In the genomic region with DNA sequence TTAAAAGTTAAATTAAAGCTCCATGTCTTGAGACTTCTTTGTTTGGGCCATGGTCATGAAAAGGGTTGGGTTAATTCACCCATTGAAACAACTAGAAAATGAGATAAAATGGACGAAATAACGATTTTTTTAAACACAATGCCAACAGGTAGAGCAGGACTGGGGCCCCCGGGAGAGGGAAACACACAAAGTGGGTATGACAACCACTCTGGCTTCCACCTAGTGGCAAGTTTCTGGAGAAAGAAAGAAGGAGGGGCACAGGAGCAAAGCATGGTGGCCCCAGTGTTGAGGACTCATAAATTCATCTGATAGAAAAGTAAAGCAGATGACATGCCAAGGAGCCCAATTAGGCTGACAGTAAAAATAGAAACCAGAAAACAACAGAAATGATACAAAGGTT, we compare ENCODE assay signal across 24 cellular contexts.
DNase-seq lines count a peak whose midpoint lies in the region; ATAC-seq and TF ChIP-seq lines count a peak whose summit lies in the region.
"Had no signal": no experiment of that assay in that cellular context is flagged by ENCODE, and none has a peak within 500 bp of the region (broad histone marks: within the 10 kb centered on the region; RNA-seq: fewer than 3 reads in every experiment).

No MANE protein-coding gene starts in this region.

- H3K9me2 ChIP-seq in Karpas-422 (replicated peaks; ENCODE audit: insufficient read depth, low read length): no peaks in the 10 kb centered on the region

- H3K9me3 Mint-ChIP-seq in activated CD8-positive, alpha-beta T cell treated with anti-CD3 and anti-CD28 coated beads for 36 hours: peaks cover 3% of the 10 kb centered on the region
- H3K9me3 Mint-ChIP-seq in activated CD8-positive, alpha-beta T cell treated with anti-CD3 and anti-CD28 coated beads, Interleukin-2, amount 10 ng/mL, durations not matched to agents 7 days and 5 days (ENCODE audit: insufficient read depth): no peaks in the 10 kb centered on the region
- H3K9me3 Mint-ChIP-seq in neural progenitor cell: peaks cover 7% of the 10 kb centered on the region

- H3K27me3 ChIP-seq in Panc1 (ENCODE audit: control insufficient read depth, insufficient read depth, low read length) (no peaks in the 10 kb centered on the region), neural progenitor cell (no peaks in the 10 kb centered on the region), Karpas-422 (ENCODE audit: low read length) (no peaks in the 10 kb centered on the region)
- H3K27me3 ChIP-seq: BLaER1 treated with 17β-estradiol and CSF1 and Interleukin-3, amounts not matched to agents 10 nM and 100 nM; Peyer's patch; uterus had no signal

- no peak for DNase-seq in activated CD8-positive, alpha-beta T cell treated with anti-CD3 and anti-CD28 coated beads for 36 hours
- DNase-seq in activated CD8-positive, alpha-beta T cell treated with anti-CD3 and anti-CD28 coated beads, Interleukin-2, amount 10 ng/mL, durations not matched to agents 7 days and 5 days: no peak
- DNase-seq in GM13976 (ENCODE audit: low spot score) (peak; percentile 8), Panc1 (ENCODE audit: low read depth, low spot score) (no peak), neural progenitor cell (ENCODE audit: low spot score) (no peak), Karpas-422 (no peak), NOMO-1 treated with DMSO at 0.1 percent for 48 hours (lab: John Stamatoyannopoulos, UW; ENCODE audit: unreplicated experiment) (no peak)
- DNase-seq in central memory CD4-positive, alpha-beta T cell: no peak
- DNase-seq: activated CD4-positive, alpha-beta T cell treated with anti-CD3 and anti-CD28 coated beads, Interleukin-2, amount 50 U/mL, for 4 hours; activated T-cell treated with anti-CD3 and anti-CD28 coated beads, Interleukin-2, amount 50 U/mL, for 72 hours; dermis blood vessel endothelial cell; left ventricle myocardium inferior; NCI-H146; NCI-H2171; NCI-H526 treated with DMSO at 0.1 percent for 48 hours; Peyer's patch; psoas muscle; stimulated activated CD4-positive, alpha-beta T cell treated with anti-CD3 and anti-CD28 coated beads, Interleukin-4, amount 100 ng/mL, for 1 hour; uterus had no signal

- H3K4me1 ChIP-seq in Panc1 (ENCODE audit: control insufficient read depth, insufficient read depth, low read length): peaks cover 41% of the 10 kb centered on the region
- no peaks in the 10 kb centered on the region for H3K4me1 ChIP-seq in neural progenitor cell
- H3K4me1 ChIP-seq in Karpas-422 (ENCODE audit: low read length): no peaks in the 10 kb centered on the region
- H3K4me1 ChIP-seq: left ventricle myocardium inferior, Peyer's patch, psoas muscle, uterus had no signal

- TF ChIP-seq CTCF in activated CD8-positive, alpha-beta T cell treated with anti-CD3 and anti-CD28 coated beads for 36 hours (IDR thresholded peaks at IDR 0.05): peak; percentile 22
- TF ChIP-seq CTCF in GM13976 (IDR thresholded peaks at IDR 0.05; ENCODE audit: borderline replicate concordance, control extremely low read depth, extremely low read depth, insufficient read depth, missing control alignments): no peak
- TF ChIP-seq CTCF in Panc1 (IDR thresholded peaks at IDR 0.05): no peak
- TF ChIP-seq CTCF in neural progenitor cell (IDR thresholded peaks at IDR 0.05): peak; percentile 12

- H3K4me3 Mint-ChIP-seq in activated CD8-positive, alpha-beta T cell treated with anti-CD3 and anti-CD28 coated beads for 36 hours: no peak overlapping the region
- no peak overlapping the region for H3K4me3 Mint-ChIP-seq in activated CD8-positive, alpha-beta T cell treated with anti-CD3 and anti-CD28 coated beads, Interleukin-2, amount 10 ng/mL, durations not matched to agents 7 days and 5 days
- no peak overlapping the region for H3K4me3 Mint-ChIP-seq in neural progenitor cell
- H3K4me3 Mint-ChIP-seq: activated T-cell treated with anti-CD3 and anti-CD28 coated beads, Interleukin-2, amount 50 U/mL, for 72 hours; T-helper 1 cell treated with Interleukin-12 subunit alpha and Interleukin-12 subunit beta and Interleukin-4 antibody, amounts not matched to agents 30 μg/mL and 1 μg/mL, for 36 hours had no signal

- no peaks in the 10 kb centered on the region for H3K36me3 ChIP-seq in Panc1 (ENCODE audit: control insufficient read depth, insufficient read depth, low read length)
- no peaks in the 10 kb centered on the region for H3K36me3 ChIP-seq in neural progenitor cell
- no peaks in the 10 kb centered on the region for H3K36me3 ChIP-seq in Karpas-422 (ENCODE audit: insufficient read depth, low read length)
- H3K36me3 ChIP-seq: BLaER1 treated with 17β-estradiol and CSF1 and Interleukin-3, amounts not matched to agents 10 nM and 100 nM; left ventricle myocardium inferior; Peyer's patch; uterus had no signal

- H3K27ac Mint-ChIP-seq in activated CD8-positive, alpha-beta T cell treated with anti-CD3 and anti-CD28 coated beads for 36 hours: no peak overlapping the region
- no peak overlapping the region for H3K27ac Mint-ChIP-seq in activated CD8-positive, alpha-beta T cell treated with anti-CD3 and anti-CD28 coated beads, Interleukin-2, amount 10 ng/mL, durations not matched to agents 7 days and 5 days
- H3K27ac Mint-ChIP-seq in neural progenitor cell: no peak overlapping the region
- H3K27ac Mint-ChIP-seq: activated T-cell treated with anti-CD3 and anti-CD28 coated beads, Interleukin-2, amount 50 U/mL, for 72 hours; T-helper 1 cell treated with Interleukin-12 subunit alpha and Interleukin-12 subunit beta and Interleukin-4 antibody, amounts not matched to agents 30 μg/mL and 1 μg/mL, for 36 hours had no signal

- no peaks in the 10 kb centered on the region for H3F3A ChIP-seq in neural progenitor cell (ENCODE audit: low read depth)

- H3K27ac ChIP-seq in Panc1 (ENCODE audit: low read length): peak overlapping the region; percentile 83
- no peak overlapping the region for H3K27ac ChIP-seq in neural progenitor cell
- H3K27ac ChIP-seq in Karpas-422 (ENCODE audit: low read length): no peak overlapping the region
- H3K27ac ChIP-seq: A549; BLaER1 treated with 17β-estradiol and CSF1 and Interleukin-3, amounts not matched to agents 10 nM and 100 nM; left ventricle myocardium inferior; Peyer's patch; psoas muscle; uterus had no signal

- H3K27me3 Mint-ChIP-seq in activated CD8-positive, alpha-beta T cell treated with anti-CD3 and anti-CD28 coated beads for 36 hours: no peaks in the 10 kb centered on the region
- peaks cover 8% of the 10 kb centered on the region for H3K27me3 Mint-ChIP-seq in activated CD8-positive, alpha-beta T cell treated with anti-CD3 and anti-CD28 coated beads, Interleukin-2, amount 10 ng/mL, durations not matched to agents 7 days and 5 days (ENCODE audit: low read depth)
- no peaks in the 10 kb centered on the region for H3K27me3 Mint-ChIP-seq in neural progenitor cell (ENCODE audit: insufficient read depth, low read depth)

- CTCF ChIA-PET in activated CD8-positive, alpha-beta T cell treated with anti-CD3 and anti-CD28 coated beads for 36 hours (lab: Charles Lee): no interaction called here
- CTCF ChIA-PET in activated CD8-positive, alpha-beta T cell treated with anti-CD3 and anti-CD28 coated beads, Interleukin-2, amount 10 ng/mL, durations not matched to agents 7 days and 5 days (lab: Charles Lee): interaction anchor here (1.0 to 1.2 kb wide), 2 partner anchors 9 to 15 kb away, joined by 3 read pairs; no protein-coding TSS in a partner anchor
- CTCF ChIA-PET in Panc1 (lab: Charles Lee): interaction anchor here (0.7 kb wide), 1 partner anchor 23 kb away, joined by 3 read pairs; no protein-coding TSS in a partner anchor

- H3K9ac ChIP-seq in neural progenitor cell (no peak overlapping the region), Karpas-422 (ENCODE audit: low read length) (no peak overlapping the region)
- H3K9ac ChIP-seq: BLaER1 treated with 17β-estradiol and CSF1 and Interleukin-3, amounts not matched to agents 10 nM and 100 nM had no signal

- no peaks in the 10 kb centered on the region for H4K20me1 ChIP-seq in neural progenitor cell (ENCODE audit: low read depth)
- no peaks in the 10 kb centered on the region for H4K20me1 ChIP-seq in Karpas-422 (ENCODE audit: insufficient read depth, low read depth, low read length)
- H4K20me1 ChIP-seq: BLaER1 treated with 17β-estradiol and CSF1 and Interleukin-3, amounts not matched to agents 10 nM and 100 nM had no signal

- H2AFZ ChIP-seq in neural progenitor cell (replicated peaks) (no peak overlapping the region), Karpas-422 (ENCODE audit: low read length) (no peak overlapping the region)

- ATAC-seq in activated CD8-positive, alpha-beta T cell treated with anti-CD3 and anti-CD28 coated beads for 36 hours: no peak
- no peak for ATAC-seq in activated CD8-positive, alpha-beta T cell treated with anti-CD3 and anti-CD28 coated beads, Interleukin-2, amount 10 ng/mL, durations not matched to agents 7 days and 5 days
- ATAC-seq in Panc1: no peak
- ATAC-seq: A549; activated T-cell treated with anti-CD3 and anti-CD28 coated beads, Interleukin-2, amount 50 U/mL, for 72 hours; mucosa of descending colon; psoas muscle had no signal

- in situ Hi-C loops in GM13976 (cut with MboI; ENCODE audit: low sequenced_read_pairs, unreplicated experiment) (no loop called here), Panc1 (cut with HindIII; ENCODE audit: low pct_unique_long_range_greater_than_20kb, low sequenced_read_pairs) (no loop called here)

- H3K4me3 ChIP-seq in Panc1 (ENCODE audit: low read depth in 2 of 2, low read length in 2 of 2) (no peak overlapping the region), neural progenitor cell (no peak overlapping the region), Karpas-422 (ENCODE audit: low read length) (no peak overlapping the region)
- H3K4me3 ChIP-seq: A549; BLaER1 treated with 17β-estradiol and CSF1 and Interleukin-3, amounts not matched to agents 10 nM and 100 nM; left ventricle myocardium inferior; mucosa of descending colon; Peyer's patch; psoas muscle; smooth muscle cell; uterus had no signal

- H3K36me3 Mint-ChIP-seq in activated CD8-positive, alpha-beta T cell treated with anti-CD3 and anti-CD28 coated beads for 36 hours (ENCODE audit: low read depth): peaks cover 2% of the 10 kb centered on the region
- H3K36me3 Mint-ChIP-seq in activated CD8-positive, alpha-beta T cell treated with anti-CD3 and anti-CD28 coated beads, Interleukin-2, amount 10 ng/mL, durations not matched to agents 7 days and 5 days (ENCODE audit: low read depth): no peaks in the 10 kb centered on the region
- H3K36me3 Mint-ChIP-seq in neural progenitor cell: no peaks in the 10 kb centered on the region

- BruUV-seq in Panc1 (replicated peaks; lab: Mats Ljungman, UMichigan): no TSS peak

- no peaks in the 10 kb centered on the region for H3K79me2 ChIP-seq in neural progenitor cell (ENCODE audit: low read depth)
- H3K79me2 ChIP-seq in Karpas-422 (ENCODE audit: low read length): no peaks in the 10 kb centered on the region

- H3K9me3 ChIP-seq in Panc1 (ENCODE audit: control insufficient read depth, insufficient read depth, low read depth, low read length): peaks cover 15% of the 10 kb centered on the region; the same call in 1 of the 2 replicates
- H3K9me3 ChIP-seq in neural progenitor cell (ENCODE audit: low read depth): peaks cover 6% of the 10 kb centered on the region
- H3K9me3 ChIP-seq in Karpas-422 (ENCODE audit: low read length): no peaks in the 10 kb centered on the region; the same call in 1 of the 2 replicates

- no peaks in the 10 kb centered on the region for H3K4me1 Mint-ChIP-seq in activated CD8-positive, alpha-beta T cell treated with anti-CD3 and anti-CD28 coated beads for 36 hours (ENCODE audit: low read depth)
- no peaks in the 10 kb centered on the region for H3K4me1 Mint-ChIP-seq in activated CD8-positive, alpha-beta T cell treated with anti-CD3 and anti-CD28 coated beads, Interleukin-2, amount 10 ng/mL, durations not matched to agents 7 days and 5 days (ENCODE audit: low read depth)
- no peaks in the 10 kb centered on the region for H3K4me1 Mint-ChIP-seq in neural progenitor cell

- POLR2A ChIA-PET in activated CD8-positive, alpha-beta T cell treated with anti-CD3 and anti-CD28 coated beads for 36 hours (lab: Charles Lee): interaction anchor here (1.0 kb wide), 1 partner anchor 13 kb away, joined by 4 read pairs; no protein-coding TSS in a partner anchor
- POLR2A ChIA-PET in activated CD8-positive, alpha-beta T cell treated with anti-CD3 and anti-CD28 coated beads, Interleukin-2, amount 10 ng/mL, durations not matched to agents 7 days and 5 days (lab: Charles Lee): no interaction called here
- POLR2A ChIA-PET in Panc1 (lab: Charles Lee): no interaction called here

- H3K4me2 ChIP-seq in neural progenitor cell (no peak overlapping the region), Karpas-422 (ENCODE audit: low read depth, low read length, poor library complexity, severe bottlenecking) (no peak overlapping the region)
- H3K4me2 ChIP-seq: A549, smooth muscle cell had no signal

- intact Hi-C loops in activated CD8-positive, alpha-beta T cell treated with anti-CD3 and anti-CD28 coated beads for 36 hours (cut with micrococcal nuclease): no loop called here
- intact Hi-C loops in Panc1 (cut with micrococcal nuclease; ENCODE audit: unreplicated experiment): loop anchor here (10.0 kb wide), 1 partner anchor 68 kb away; the partner anchor contains the start of gene MYEOV

Comparison
In these comparisons a context has a peak if more than half of its experiments do, and no peak if none do; other contexts are left out.
1. CTCF ChIP-seq: peak in activated CD8-positive, alpha-beta T cell treated with anti-CD3 and anti-CD28 coated beads for 36 hours (single experiment) and neural progenitor cell (single experiment); none in GM13976 (single experiment) and Panc1 (single experiment).